In genomic region chr15:85748176-85748575, GRCh38 we compare ENCODE assay signal across 19 cellular contexts. TPM values are rescaled to one million over a fixed set of nuclear protein-coding genes. Genes with fewer than 3 reads are reported as not detected.
DNase-seq lines count a peak whose midpoint lies in the region; ATAC-seq and TF ChIP-seq lines count a peak whose summit lies in the region.
"Had no signal": no experiment of that assay in that cellular context is flagged by ENCODE, and none has a peak within 500 bp of the region (broad histone marks: within the 10 kb centered on the region; RNA-seq: fewer than 3 reads in every experiment).

No MANE protein-coding gene starts in this region.

- peak overlapping the region; percentile 67 for H3K27ac Mint-ChIP-seq in activated naive CD4-positive, alpha-beta T cell treated with anti-CD3 and anti-CD28 coated beads, Interleukin-2, amount 10 ng/mL, durations not matched to agents 7 days and 5 days
- H3K27ac Mint-ChIP-seq in glutamatergic neuron (ENCODE audit: unreplicated experiment), result peak overlapping the region; percentile 66

- H3K27me3 Mint-ChIP-seq in activated naive CD4-positive, alpha-beta T cell treated with anti-CD3 and anti-CD28 coated beads, Interleukin-2, amount 10 ng/mL, durations not matched to agents 7 days and 5 days, result no peaks in the 10 kb centered on the region
- H3K27me3 Mint-ChIP-seq in glutamatergic neuron (ENCODE audit: unreplicated experiment), result peaks cover 24% of the 10 kb centered on the region

- no peak overlapping the region for H3K4me3 ChIP-seq in RWPE2 (ENCODE audit: severe bottlenecking)
- no peak overlapping the region for H3K4me3 ChIP-seq in skeletal muscle tissue (ENCODE audit: low read length in 3 of 3)
- H3K4me3 ChIP-seq: BLaER1, heart left ventricle, left lung, mucosa of descending colon, suprapubic skin had no signal

- H3K27ac ChIP-seq in RWPE2 (ENCODE audit: poor library complexity, severe bottlenecking) (no peak overlapping the region), skeletal muscle tissue (ENCODE audit: low read depth, low read length) (peak overlapping the region; percentile 29)
- H3K27ac ChIP-seq: BLaER1, suprapubic skin had no signal

- H3K4me1 ChIP-seq in RWPE2 (ENCODE audit: insufficient read depth, poor library complexity, severe bottlenecking) (peaks cover 15% of the 10 kb centered on the region), skeletal muscle tissue (ENCODE audit: control insufficient read depth in 3 of 3, insufficient read depth in 3 of 3, low read length in 3 of 3) (peaks cover 43 to 53% (median 48%) of the 10 kb centered on the region in 3 donors)

- no peaks in the 10 kb centered on the region for H3K9me3 Mint-ChIP-seq in activated naive CD4-positive, alpha-beta T cell treated with anti-CD3 and anti-CD28 coated beads, Interleukin-2, amount 10 ng/mL, durations not matched to agents 7 days and 5 days
- H3K9me3 Mint-ChIP-seq in glutamatergic neuron (ENCODE audit: unreplicated experiment), result peaks cover 15% of the 10 kb centered on the region

- TF ChIP-seq CTCF in RWPE2 (IDR thresholded peaks at IDR 0.05; ENCODE audit: poor library complexity, severe bottlenecking) (no peak), glutamatergic neuron (IDR thresholded peaks at IDR 0.05; ENCODE audit: partially characterized antibody, unreplicated experiment) (no peak)

- H3K36me3 Mint-ChIP-seq in activated naive CD4-positive, alpha-beta T cell treated with anti-CD3 and anti-CD28 coated beads, Interleukin-2, amount 10 ng/mL, durations not matched to agents 7 days and 5 days, result peaks cover 56% of the 10 kb centered on the region
- H3K36me3 Mint-ChIP-seq in glutamatergic neuron (ENCODE audit: unreplicated experiment), result peaks cover 4% of the 10 kb centered on the region

- ATAC-seq in RWPE2 (ENCODE audit: low read depth), result no peak
- ATAC-seq in HG03354 (IDR thresholded peaks at IDR 0.05; ENCODE audit: poor library complexity, severe bottlenecking, unreplicated experiment), result no peak
- ATAC-seq: heart left ventricle, left lung had no signal

- H3K36me3 ChIP-seq in RWPE2 (ENCODE audit: low read depth) (peaks cover 45% of the 10 kb centered on the region), skeletal muscle tissue (ENCODE audit: control insufficient read depth in 3 of 3, insufficient read depth in 3 of 3, low read length in 3 of 3) (peaks cover 44 to 56% (median 52%) of the 10 kb centered on the region in 3 donors)

- no peaks in the 10 kb centered on the region for H3K9me3 ChIP-seq in RWPE2 (ENCODE audit: severe bottlenecking)
- no peaks in the 10 kb centered on the region for H3K9me3 ChIP-seq in skeletal muscle tissue (ENCODE audit: control insufficient read depth in 3 of 3, low read length in 3 of 3)
- H3K9me3 ChIP-seq: BLaER1, heart left ventricle, left lung, mucosa of descending colon, suprapubic skin had no signal

- H3K9ac ChIP-seq in skeletal muscle tissue (ENCODE audit: low read depth in 1 of 3, low read length in 3 of 3), result no peak overlapping the region
- H3K9ac ChIP-seq: BLaER1 had no signal

- H3K4me3 Mint-ChIP-seq in activated naive CD4-positive, alpha-beta T cell treated with anti-CD3 and anti-CD28 coated beads, Interleukin-2, amount 10 ng/mL, durations not matched to agents 7 days and 5 days, result no peak overlapping the region
- H3K4me3 Mint-ChIP-seq in glutamatergic neuron (ENCODE audit: unreplicated experiment), result no peak overlapping the region

- CTCF ChIA-PET in activated naive CD4-positive, alpha-beta T cell treated with anti-CD3 and anti-CD28 coated beads, Interleukin-2, amount 10 ng/mL, durations not matched to agents 7 days and 5 days (lab: Charles Lee), result no interaction called here

- H3K27me3 ChIP-seq in RWPE2 (ENCODE audit: insufficient read depth, poor library complexity, severe bottlenecking), result no peaks in the 10 kb centered on the region
- no peaks in the 10 kb centered on the region for H3K27me3 ChIP-seq in skeletal muscle tissue (ENCODE audit: control insufficient read depth in 3 of 3, insufficient read depth in 3 of 3, low read length in 3 of 3)
- H3K27me3 ChIP-seq: BLaER1, heart left ventricle, left lung, suprapubic skin had no signal

- H3K4me1 Mint-ChIP-seq in activated naive CD4-positive, alpha-beta T cell treated with anti-CD3 and anti-CD28 coated beads, Interleukin-2, amount 10 ng/mL, durations not matched to agents 7 days and 5 days, result peaks cover 4% of the 10 kb centered on the region
- peaks cover 79% of the 10 kb centered on the region for H3K4me1 Mint-ChIP-seq in glutamatergic neuron (ENCODE audit: low read depth, unreplicated experiment)

- DNase-seq in activated naive CD4-positive, alpha-beta T cell treated with anti-CD3 and anti-CD28 coated beads, Interleukin-2, amount 10 ng/mL, durations not matched to agents 7 days and 5 days, result no peak
- DNase-seq in activated naive CD4-positive, alpha-beta T cell treated with Interleukin-2 at 50 U/mL for 16 hours, result no peak
- peak; percentile 60 for DNase-seq in RWPE2 (ENCODE audit: low spot score)
- DNase-seq in glutamatergic neuron, result no peak
- DNase-seq in SW480 (ENCODE audit: low spot score), result no peak
- DNase-seq in T-helper 1 cell, result no peak
- DNase-seq: activated CD4-positive, alpha-beta T cell treated with anti-CD3 and anti-CD28 coated beads for 48 hours; effector memory CD4-positive, alpha-beta T cell; mucosa of descending colon; NCI-H1105 treated with DMSO at 0.1 percent for 48 hours; NCI-H510A treated with DMSO at 0.1 percent for 48 hours; occipital lobe; retina had no signal

RNA-seq across cellular contexts. Expression of gene KLHL25, which starts 46.5 kb away (rescaled TPM):
- total RNA-seq in glutamatergic neuron (ENCODE audit: unreplicated experiment), result 45.1 TPM
- 5.2 TPM for total RNA-seq in skeletal muscle tissue
